ENCODE assay signal across 1 cellular context in the genomic region with DNA sequence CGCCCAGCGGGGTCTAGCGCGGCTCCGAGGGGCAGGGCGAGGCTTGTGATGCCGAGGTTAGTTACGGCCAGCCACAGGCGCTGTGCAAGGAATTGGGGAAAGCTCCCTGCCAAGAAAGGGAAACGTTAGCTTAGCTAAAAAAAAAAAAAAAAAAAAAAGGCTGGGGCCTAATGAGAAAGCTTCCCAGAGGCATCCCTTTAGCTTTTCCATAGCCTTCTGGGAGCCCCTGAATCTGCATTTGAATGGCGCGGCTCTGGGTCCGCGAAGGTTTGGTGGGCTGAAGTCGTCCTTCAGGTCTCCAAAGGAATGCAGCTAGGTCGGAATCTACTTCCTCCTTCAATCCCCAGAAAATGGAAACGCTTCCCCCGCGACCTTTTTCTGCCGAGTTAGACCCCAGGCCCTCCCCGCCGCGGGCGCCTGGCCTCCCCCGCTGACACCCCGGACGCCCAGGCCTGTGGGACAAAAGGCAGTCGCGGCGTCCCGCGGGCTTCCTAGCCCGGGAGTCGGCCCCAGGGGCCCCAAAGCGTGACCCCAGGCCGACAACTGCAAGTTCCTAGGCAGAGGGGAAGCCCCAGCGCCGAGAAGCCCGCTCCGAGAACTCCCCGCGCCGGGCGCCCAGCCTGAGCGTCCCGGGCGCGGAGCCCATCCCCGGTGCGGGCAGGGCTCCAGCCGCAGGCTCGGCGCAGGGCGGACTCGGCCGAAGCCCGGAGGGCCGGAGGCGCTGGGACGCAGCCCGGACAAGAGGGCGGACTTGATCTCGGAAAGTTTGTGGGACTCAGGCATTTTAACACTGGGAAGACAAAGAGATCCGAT.
A peak's percentile ranks its signal among the peaks of the same experiment; 100 is the strongest.
TF ChIP-seq lines count a peak whose summit lies in the region.

No MANE protein-coding gene starts in this region.

TF ChIP-seq in K562, 482 proteins besides CTCF, POLR2A, EP300 and RAD21 (continued from another document):
- TF ChIP-seq, protein P1, sequence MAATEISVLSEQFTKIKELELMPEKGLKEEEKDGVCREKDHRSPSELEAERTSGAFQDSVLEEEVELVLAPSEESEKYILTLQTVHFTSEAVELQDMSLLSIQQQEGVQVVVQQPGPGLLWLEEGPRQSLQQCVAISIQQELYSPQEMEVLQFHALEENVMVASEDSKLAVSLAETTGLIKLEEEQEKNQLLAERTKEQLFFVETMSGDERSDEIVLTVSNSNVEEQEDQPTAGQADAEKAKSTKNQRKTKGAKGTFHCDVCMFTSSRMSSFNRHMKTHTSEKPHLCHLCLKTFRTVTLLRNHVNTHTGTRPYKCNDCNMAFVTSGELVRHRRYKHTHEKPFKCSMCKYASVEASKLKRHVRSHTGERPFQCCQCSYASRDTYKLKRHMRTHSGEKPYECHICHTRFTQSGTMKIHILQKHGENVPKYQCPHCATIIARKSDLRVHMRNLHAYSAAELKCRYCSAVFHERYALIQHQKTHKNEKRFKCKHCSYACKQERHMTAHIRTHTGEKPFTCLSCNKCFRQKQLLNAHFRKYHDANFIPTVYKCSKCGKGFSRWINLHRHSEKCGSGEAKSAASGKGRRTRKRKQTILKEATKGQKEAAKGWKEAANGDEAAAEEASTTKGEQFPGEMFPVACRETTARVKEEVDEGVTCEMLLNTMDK (IDR thresholded peaks at IDR 0.05; ENCODE audit: borderline replicate concordance, insufficient read depth, low read depth, low read length, poor library complexity, severe bottlenecking) = no peak
- TF ChIP-seq TAF7 (tag; IDR thresholded peaks at IDR 0.05) (0 out of 2 replicates have a peak, but pooled peaks have one; percentile 27), PURB (CRISPR knock-in tag; IDR thresholded peaks at IDR 0.05; ENCODE audit: low read depth) (no peak), U2AF1 (optimal IDR thresholded peaks at IDR 0.05; ENCODE audit: low read depth, low read length) (no peak), NFYB (IDR thresholded peaks at IDR 0.05; ENCODE audit: extremely low read depth, insufficient read length) (no peak), CEBPG (CRISPR knock-in tag; IDR thresholded peaks at IDR 0.05) (no peak), CEBPG (tag; conservative IDR thresholded peaks at IDR 0.05 in 1 of 2, IDR thresholded peaks at IDR 0.05 in 1 of 2) (no peak)
- TF ChIP-seq, protein P2, sequence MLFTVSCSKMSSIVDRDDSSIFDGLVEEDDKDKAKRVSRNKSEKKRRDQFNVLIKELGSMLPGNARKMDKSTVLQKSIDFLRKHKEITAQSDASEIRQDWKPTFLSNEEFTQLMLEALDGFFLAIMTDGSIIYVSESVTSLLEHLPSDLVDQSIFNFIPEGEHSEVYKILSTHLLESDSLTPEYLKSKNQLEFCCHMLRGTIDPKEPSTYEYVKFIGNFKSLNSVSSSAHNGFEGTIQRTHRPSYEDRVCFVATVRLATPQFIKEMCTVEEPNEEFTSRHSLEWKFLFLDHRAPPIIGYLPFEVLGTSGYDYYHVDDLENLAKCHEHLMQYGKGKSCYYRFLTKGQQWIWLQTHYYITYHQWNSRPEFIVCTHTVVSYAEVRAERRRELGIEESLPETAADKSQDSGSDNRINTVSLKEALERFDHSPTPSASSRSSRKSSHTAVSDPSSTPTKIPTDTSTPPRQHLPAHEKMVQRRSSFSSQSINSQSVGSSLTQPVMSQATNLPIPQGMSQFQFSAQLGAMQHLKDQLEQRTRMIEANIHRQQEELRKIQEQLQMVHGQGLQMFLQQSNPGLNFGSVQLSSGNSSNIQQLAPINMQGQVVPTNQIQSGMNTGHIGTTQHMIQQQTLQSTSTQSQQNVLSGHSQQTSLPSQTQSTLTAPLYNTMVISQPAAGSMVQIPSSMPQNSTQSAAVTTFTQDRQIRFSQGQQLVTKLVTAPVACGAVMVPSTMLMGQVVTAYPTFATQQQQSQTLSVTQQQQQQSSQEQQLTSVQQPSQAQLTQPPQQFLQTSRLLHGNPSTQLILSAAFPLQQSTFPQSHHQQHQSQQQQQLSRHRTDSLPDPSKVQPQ (CRISPR knock-in tag; IDR thresholded peaks at IDR 0.05; ENCODE audit: borderline replicate concordance) = no peak
